ENCODE assay signal across 8 cellular contexts in genomic region chr22:25404556-25404922, GRCh38.
A peak's percentile ranks its signal among the peaks of the same experiment; 100 is the strongest.
DNase-seq lines count a peak whose midpoint lies in the region; ATAC-seq, FAIRE-seq and TF ChIP-seq lines count a peak whose summit lies in the region.

No MANE protein-coding gene starts in this region.

- ATAC-seq in GM21529 (IDR thresholded peaks at IDR 0.05; ENCODE audit: unreplicated experiment) (peak; percentile 26), WTC11 (peak; percentile 29; the same call in 1 of the 2 replicates)

- H3K4me3 ChIP-seq in cardiac muscle cell (peak overlapping the region; percentile 60), retinal pigment epithelial cell (ENCODE audit: low read length) (peak overlapping the region; percentile 53)

- no peak overlapping the region for H3K27ac ChIP-seq in cardiac muscle cell

- CTCF ChIA-PET in WTC11 (lab: Charles Lee): no interaction called here

- H3K9me3 Mint-ChIP-seq in WTC11: no peaks in the 10 kb centered on the region

- no peaks in the 10 kb centered on the region for H3K27me3 ChIP-seq in cardiac muscle cell

- H3K36me3 Mint-ChIP-seq in WTC11: no peaks in the 10 kb centered on the region

- DNase-seq in AG08396 (ENCODE audit: low spot score) (peak; percentile 41), WTC11 (ENCODE audit: low spot score) (no peak), cardiac muscle cell (ENCODE audit: low read depth in 1 of 2, low spot score in 1 of 2) (no peak), retinal pigment epithelial cell (ENCODE audit: low read depth) (no peak), GM12892 (ENCODE audit: insufficient read length) (no peak), cerebellum (ENCODE audit: low spot score) (no peak), SHP77 treated with DMSO at 0.1 percent for 48 hours (lab: John Stamatoyannopoulos, UW) (no peak)

- peaks cover 15% of the 10 kb centered on the region for H3K27me3 Mint-ChIP-seq in WTC11 (ENCODE audit: low read depth)

- H3K4me1 Mint-ChIP-seq in WTC11: peaks cover 23% of the 10 kb centered on the region

- no peaks in the 10 kb centered on the region for H3K9me3 ChIP-seq in cardiac muscle cell (ENCODE audit: low read depth)

- peaks cover 12% of the 10 kb centered on the region for H3K4me1 ChIP-seq in cardiac muscle cell (ENCODE audit: low read depth)

- TF ChIP-seq POLR2A in GM12892 (IDR thresholded peaks at IDR 0.05; ENCODE audit: low read depth, low read length): no peak

- H3K27ac Mint-ChIP-seq in WTC11: no peak overlapping the region

- FAIRE-seq in GM12892 (lab: Jason Lieb, UNC): no peak

- peak overlapping the region; percentile 73 for H3K4me3 Mint-ChIP-seq in WTC11

- no peaks in the 10 kb centered on the region for H3K36me3 ChIP-seq in cardiac muscle cell

- no peak for TF ChIP-seq CTCF in WTC11 (IDR thresholded peaks at IDR 0.05)
- no peak for TF ChIP-seq CTCF in cardiac muscle cell (IDR thresholded peaks at IDR 0.05; ENCODE audit: low read depth, low read length)
- TF ChIP-seq CTCF in retinal pigment epithelial cell (conservative IDR thresholded peaks at IDR 0.05; ENCODE audit: low read depth, low read length): no peak

- POLR2A ChIA-PET in WTC11 (lab: Charles Lee): no interaction called here

TF ChIP-seq in WTC11, 78 proteins besides CTCF, POLR2A, EP300 and RAD21:
- TF ChIP-seq NFE2L1 (CRISPR knock-in tag; IDR thresholded peaks at IDR 0.05): no peak
- TF ChIP-seq, protein P1, sequence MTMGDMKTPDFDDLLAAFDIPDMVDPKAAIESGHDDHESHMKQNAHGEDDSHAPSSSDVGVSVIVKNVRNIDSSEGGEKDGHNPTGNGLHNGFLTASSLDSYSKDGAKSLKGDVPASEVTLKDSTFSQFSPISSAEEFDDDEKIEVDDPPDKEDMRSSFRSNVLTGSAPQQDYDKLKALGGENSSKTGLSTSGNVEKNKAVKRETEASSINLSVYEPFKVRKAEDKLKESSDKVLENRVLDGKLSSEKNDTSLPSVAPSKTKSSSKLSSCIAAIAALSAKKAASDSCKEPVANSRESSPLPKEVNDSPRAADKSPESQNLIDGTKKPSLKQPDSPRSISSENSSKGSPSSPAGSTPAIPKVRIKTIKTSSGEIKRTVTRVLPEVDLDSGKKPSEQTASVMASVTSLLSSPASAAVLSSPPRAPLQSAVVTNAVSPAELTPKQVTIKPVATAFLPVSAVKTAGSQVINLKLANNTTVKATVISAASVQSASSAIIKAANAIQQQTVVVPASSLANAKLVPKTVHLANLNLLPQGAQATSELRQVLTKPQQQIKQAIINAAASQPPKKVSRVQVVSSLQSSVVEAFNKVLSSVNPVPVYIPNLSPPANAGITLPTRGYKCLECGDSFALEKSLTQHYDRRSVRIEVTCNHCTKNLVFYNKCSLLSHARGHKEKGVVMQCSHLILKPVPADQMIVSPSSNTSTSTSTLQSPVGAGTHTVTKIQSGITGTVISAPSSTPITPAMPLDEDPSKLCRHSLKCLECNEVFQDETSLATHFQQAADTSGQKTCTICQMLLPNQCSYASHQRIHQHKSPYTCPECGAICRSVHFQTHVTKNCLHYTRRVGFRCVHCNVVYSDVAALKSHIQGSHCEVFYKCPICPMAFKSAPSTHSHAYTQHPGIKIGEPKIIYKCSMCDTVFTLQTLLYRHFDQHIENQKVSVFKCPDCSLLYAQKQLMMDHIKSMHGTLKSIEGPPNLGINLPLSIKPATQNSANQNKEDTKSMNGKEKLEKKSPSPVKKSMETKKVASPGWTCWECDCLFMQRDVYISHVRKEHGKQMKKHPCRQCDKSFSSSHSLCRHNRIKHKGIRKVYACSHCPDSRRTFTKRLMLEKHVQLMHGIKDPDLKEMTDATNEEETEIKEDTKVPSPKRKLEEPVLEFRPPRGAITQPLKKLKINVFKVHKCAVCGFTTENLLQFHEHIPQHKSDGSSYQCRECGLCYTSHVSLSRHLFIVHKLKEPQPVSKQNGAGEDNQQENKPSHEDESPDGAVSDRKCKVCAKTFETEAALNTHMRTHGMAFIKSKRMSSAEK (CRISPR knock-in tag; IDR thresholded peaks at IDR 0.05; ENCODE audit: borderline replicate concordance): no peak
- TF ChIP-seq, protein P2, sequence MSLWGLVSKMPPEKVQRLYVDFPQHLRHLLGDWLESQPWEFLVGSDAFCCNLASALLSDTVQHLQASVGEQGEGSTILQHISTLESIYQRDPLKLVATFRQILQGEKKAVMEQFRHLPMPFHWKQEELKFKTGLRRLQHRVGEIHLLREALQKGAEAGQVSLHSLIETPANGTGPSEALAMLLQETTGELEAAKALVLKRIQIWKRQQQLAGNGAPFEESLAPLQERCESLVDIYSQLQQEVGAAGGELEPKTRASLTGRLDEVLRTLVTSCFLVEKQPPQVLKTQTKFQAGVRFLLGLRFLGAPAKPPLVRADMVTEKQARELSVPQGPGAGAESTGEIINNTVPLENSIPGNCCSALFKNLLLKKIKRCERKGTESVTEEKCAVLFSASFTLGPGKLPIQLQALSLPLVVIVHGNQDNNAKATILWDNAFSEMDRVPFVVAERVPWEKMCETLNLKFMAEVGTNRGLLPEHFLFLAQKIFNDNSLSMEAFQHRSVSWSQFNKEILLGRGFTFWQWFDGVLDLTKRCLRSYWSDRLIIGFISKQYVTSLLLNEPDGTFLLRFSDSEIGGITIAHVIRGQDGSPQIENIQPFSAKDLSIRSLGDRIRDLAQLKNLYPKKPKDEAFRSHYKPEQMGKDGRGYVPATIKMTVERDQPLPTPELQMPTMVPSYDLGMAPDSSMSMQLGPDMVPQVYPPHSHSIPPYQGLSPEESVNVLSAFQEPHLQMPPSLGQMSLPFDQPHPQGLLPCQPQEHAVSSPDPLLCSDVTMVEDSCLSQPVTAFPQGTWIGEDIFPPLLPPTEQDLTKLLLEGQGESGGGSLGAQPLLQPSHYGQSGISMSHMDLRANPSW (CRISPR knock-in tag; conservative IDR thresholded peaks at IDR 0.05; ENCODE audit: low read depth): no peak
- TF ChIP-seq ESRRA (CRISPR knock-in tag; IDR thresholded peaks at IDR 0.05; ENCODE audit: borderline replicate concordance): no peak
- TF ChIP-seq, protein P3, sequence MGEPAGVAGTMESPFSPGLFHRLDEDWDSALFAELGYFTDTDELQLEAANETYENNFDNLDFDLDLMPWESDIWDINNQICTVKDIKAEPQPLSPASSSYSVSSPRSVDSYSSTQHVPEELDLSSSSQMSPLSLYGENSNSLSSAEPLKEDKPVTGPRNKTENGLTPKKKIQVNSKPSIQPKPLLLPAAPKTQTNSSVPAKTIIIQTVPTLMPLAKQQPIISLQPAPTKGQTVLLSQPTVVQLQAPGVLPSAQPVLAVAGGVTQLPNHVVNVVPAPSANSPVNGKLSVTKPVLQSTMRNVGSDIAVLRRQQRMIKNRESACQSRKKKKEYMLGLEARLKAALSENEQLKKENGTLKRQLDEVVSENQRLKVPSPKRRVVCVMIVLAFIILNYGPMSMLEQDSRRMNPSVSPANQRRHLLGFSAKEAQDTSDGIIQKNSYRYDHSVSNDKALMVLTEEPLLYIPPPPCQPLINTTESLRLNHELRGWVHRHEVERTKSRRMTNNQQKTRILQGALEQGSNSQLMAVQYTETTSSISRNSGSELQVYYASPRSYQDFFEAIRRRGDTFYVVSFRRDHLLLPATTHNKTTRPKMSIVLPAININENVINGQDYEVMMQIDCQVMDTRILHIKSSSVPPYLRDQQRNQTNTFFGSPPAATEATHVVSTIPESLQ (CRISPR knock-in tag; IDR thresholded peaks at IDR 0.05): no peak
- TF ChIP-seq, protein P4, sequence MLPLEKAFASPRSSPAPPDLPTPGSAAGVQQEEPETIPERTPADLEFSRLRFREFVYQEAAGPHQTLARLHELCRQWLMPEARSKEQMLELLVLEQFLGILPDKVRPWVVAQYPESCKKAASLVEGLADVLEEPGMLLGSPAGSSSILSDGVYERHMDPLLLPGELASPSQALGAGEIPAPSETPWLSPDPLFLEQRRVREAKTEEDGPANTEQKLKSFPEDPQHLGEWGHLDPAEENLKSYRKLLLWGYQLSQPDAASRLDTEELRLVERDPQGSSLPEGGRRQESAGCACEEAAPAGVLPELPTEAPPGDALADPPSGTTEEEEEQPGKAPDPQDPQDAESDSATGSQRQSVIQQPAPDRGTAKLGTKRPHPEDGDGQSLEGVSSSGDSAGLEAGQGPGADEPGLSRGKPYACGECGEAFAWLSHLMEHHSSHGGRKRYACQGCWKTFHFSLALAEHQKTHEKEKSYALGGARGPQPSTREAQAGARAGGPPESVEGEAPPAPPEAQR (CRISPR knock-in tag; IDR thresholded peaks at IDR 0.05): no peak
- no peak for TF ChIP-seq ZNF263 (CRISPR knock-in tag; IDR thresholded peaks at IDR 0.05; ENCODE audit: low read depth)
